In genomic region chr17:17650959-17651358, GRCh38 we compare ENCODE assay signal across 25 cellular contexts. TPM values are rescaled to one million over a fixed set of nuclear protein-coding genes. Genes with fewer than 3 reads are reported as not detected.
A peak's percentile ranks its signal among the peaks of the same experiment; 100 is the strongest.
DNase-seq lines count a peak whose midpoint lies in the region; ATAC-seq, FAIRE-seq and TF ChIP-seq lines count a peak whose summit lies in the region.
"Had no signal": no experiment of that assay in that cellular context is flagged by ENCODE, and none has a peak within 500 bp of the region (broad histone marks: within the 10 kb centered on the region; RNA-seq: fewer than 3 reads in every experiment).

No MANE protein-coding gene starts in this region.

- ATAC-seq in HepG2 (no peak), right lobe of liver (no peak), WTC11 (no peak)

- no peak overlapping the region for H3K4me2 ChIP-seq in HepG2 (ENCODE audit: low read depth, low read length)
- H3K4me2 ChIP-seq: BLaER1 treated with 17β-estradiol and CSF1 and Interleukin-3, amounts not matched to agents 10 nM and 100 nM had no signal

- FAIRE-seq in HepG2 (lab: Jason Lieb, UNC), result no peak
- FAIRE-seq in urothelium cell line (lab: Jason Lieb, UNC), result peak; percentile 30
- FAIRE-seq: A204.1, G401.6, GM12892, H1 had no signal

- TF ChIP-seq EP300 in HepG2 (IDR thresholded peaks at IDR 0.05; ENCODE audit: low read depth in 2 of 2, low read length in 2 of 2) (no peak), HepG2 (CRISPR knock-in tag; IDR thresholded peaks at IDR 0.05; ENCODE audit: borderline replicate concordance) (no peak)

- no peaks in the 10 kb centered on the region for H3K9me3 ChIP-seq in HepG2 (ENCODE audit: low read length)
- H3K9me3 ChIP-seq in right lobe of liver, result no peaks in the 10 kb centered on the region
- H3K9me3 ChIP-seq: BE2C had no signal

- no peaks in the 10 kb centered on the region for H3K36me3 Mint-ChIP-seq in WTC11
- H3K36me3 Mint-ChIP-seq: CD14-positive monocyte had no signal

- no peak overlapping the region for H2AFZ ChIP-seq in HepG2 (ENCODE audit: low read length)
- H2AFZ ChIP-seq: GM23248 had no signal

- no peaks in the 10 kb centered on the region for H4K20me1 ChIP-seq in HepG2 (ENCODE audit: insufficient read depth, low read length)
- H4K20me1 ChIP-seq: BLaER1 treated with 17β-estradiol and CSF1 and Interleukin-3, amounts not matched to agents 10 nM and 100 nM had no signal

- no peak overlapping the region for H3K27ac Mint-ChIP-seq in WTC11
- H3K27ac Mint-ChIP-seq: CD4-positive, alpha-beta T cell; CD8-positive, alpha-beta memory T cell had no signal

- H3K4me3 Mint-ChIP-seq in WTC11, result no peak overlapping the region
- H3K4me3 Mint-ChIP-seq: CD14-positive monocyte; CD4-positive, alpha-beta T cell; CD8-positive, alpha-beta memory T cell had no signal

- H3K27me3 ChIP-seq in HepG2 (ENCODE audit: control insufficient read depth in 1 of 2, insufficient read depth in 2 of 2, low read length in 2 of 2), result peaks cover 2 to 24% of the 10 kb centered on the region in 2 experiments; a peak in 2 of 5 replicates
- H3K27me3 ChIP-seq in right lobe of liver, result no peaks in the 10 kb centered on the region
- H3K27me3 ChIP-seq: BE2C; BLaER1 treated with 17β-estradiol and CSF1 and Interleukin-3, amounts not matched to agents 10 nM and 100 nM had no signal

- H3K9ac ChIP-seq in HepG2 (ENCODE audit: insufficient read depth, low read depth, low read length), result no peak overlapping the region
- H3K9ac ChIP-seq: BLaER1 treated with 17β-estradiol and CSF1 and Interleukin-3, amounts not matched to agents 10 nM and 100 nM; GM23248 had no signal

- H3K36me3 ChIP-seq in HepG2 (replicated peaks in 1 of 2; ENCODE audit: control insufficient read depth in 1 of 2, insufficient read depth in 2 of 2, low read length in 2 of 2), result no peaks in the 10 kb centered on the region
- no peaks in the 10 kb centered on the region for H3K36me3 ChIP-seq in right lobe of liver
- H3K36me3 ChIP-seq: BE2C; BLaER1 treated with 17β-estradiol and CSF1 and Interleukin-3, amounts not matched to agents 10 nM and 100 nM had no signal

- H3K27me3 Mint-ChIP-seq in WTC11 (ENCODE audit: low read depth), result peaks cover 15% of the 10 kb centered on the region

- no peaks in the 10 kb centered on the region for H3K4me1 Mint-ChIP-seq in WTC11
- H3K4me1 Mint-ChIP-seq: CD14-positive monocyte; CD8-positive, alpha-beta memory T cell had no signal

- CTCF ChIA-PET in HepG2 (lab: Yijun Ruan, JAX; ENCODE audit: low intra/inter-chr PET ratio, low total read pairs) (no interaction called here), WTC11 (lab: Charles Lee) (no interaction called here)

- 56% methylated on average over 1 of the region's 1 CpG for WGBS in HepG2 (ENCODE audit: low lambda C conversion rate)
- 86% methylated on average over 1 of the region's 1 CpG for WGBS in right lobe of liver (ENCODE audit: insufficient coverage, low coverage, low lambda C conversion rate, missing lambda C conversion rate)

- no peak overlapping the region for H3K27ac ChIP-seq in HepG2 (ENCODE audit: extremely low read length, insufficient read depth, low read length)
- H3K27ac ChIP-seq in right lobe of liver, result no peak overlapping the region
- H3K27ac ChIP-seq: 22Rv1; BLaER1 treated with 17β-estradiol and CSF1 and Interleukin-3, amounts not matched to agents 10 nM and 100 nM; GM23248 had no signal

- in situ Hi-C loops in HepG2 (cut with HindIII; ENCODE audit: extremely low pct_ligation_motif_present, low pct_unique_long_range_greater_than_20kb), result no loop called here

- TF ChIP-seq CTCF in HepG2 (CRISPR knock-in tag; IDR thresholded peaks at IDR 0.05) (no peak), right lobe of liver (IDR thresholded peaks at IDR 0.05) (no peak), WTC11 (IDR thresholded peaks at IDR 0.05) (no peak)

- H3K9me3 Mint-ChIP-seq in WTC11, result peaks cover 19% of the 10 kb centered on the region

- no peaks in the 10 kb centered on the region for H3K79me2 ChIP-seq in HepG2 (ENCODE audit: insufficient read depth, low read length)

- intact Hi-C loops in HepG2 (cut with micrococcal nuclease; ENCODE audit: unreplicated experiment), result no loop called here
- intact Hi-C loops in right lobe of liver (cut with DNase I), result no loop called here

- H3K4me3 ChIP-seq in HepG2 (replicated peaks in 1 of 3; ENCODE audit: insufficient read depth in 1 of 3, low read depth in 2 of 3, low read length in 3 of 3), result no peak overlapping the region
- no peak overlapping the region for H3K4me3 ChIP-seq in right lobe of liver
- H3K4me3 ChIP-seq: BLaER1 treated with 17β-estradiol and CSF1 and Interleukin-3, amounts not matched to agents 10 nM and 100 nM; GM23248 had no signal

- TF ChIP-seq RAD21 in HepG2 (CRISPR knock-in tag; IDR thresholded peaks at IDR 0.05), result no peak

- POLR2A ChIA-PET in HepG2 (lab: Yijun Ruan, JAX), result no interaction called here
- POLR2A ChIA-PET in WTC11 (lab: Charles Lee), result no interaction called here

- H3K4me1 ChIP-seq in HepG2 (ENCODE audit: insufficient read depth, low read length), result peaks cover 26% of the 10 kb centered on the region
- H3K4me1 ChIP-seq in right lobe of liver, result no peaks in the 10 kb centered on the region
- H3K4me1 ChIP-seq: BE2C; BLaER1 treated with 17β-estradiol and CSF1 and Interleukin-3, amounts not matched to agents 10 nM and 100 nM had no signal

- TF ChIP-seq POLR2A in HepG2 (IDR thresholded peaks at IDR 0.05; ENCODE audit: insufficient read depth in 1 of 2, low read depth in 2 of 2, low read length in 2 of 2), result no peak
- no peak for TF ChIP-seq POLR2A in right lobe of liver (IDR thresholded peaks at IDR 0.05)

- DNase-seq in HepG2 (ENCODE audit: low spot score), result no peak
- no peak for DNase-seq in right lobe of liver
- no peak for DNase-seq in WTC11 (ENCODE audit: low spot score)
- no peak for DNase-seq in urothelium cell line (ENCODE audit: low spot score)
- no peak for DNase-seq in D341Med (ENCODE audit: low spot score)
- DNase-seq in activated T-cell treated with anti-CD3 and anti-CD28 coated beads, Interleukin-2, amount 50 U/mL, for 1 hour, result no peak
- DNase-seq: ACHN; AML-193; BE2C; Calu3; CD4-positive, alpha-beta T cell; CD8-positive, alpha-beta memory T cell; COR-L47; DMS153; DND-41; GM23248; H7; HCEC 1CT had no signal

- no TSS peak for BruUV-seq in HepG2 (replicated peaks; lab: Mats Ljungman, UMichigan)

TF ChIP-seq in HepG2, 621 proteins besides CTCF, POLR2A, EP300 and RAD21 (continues in another document):
- TF ChIP-seq ZNF317 (CRISPR knock-in tag; IDR thresholded peaks at IDR 0.05), result peak; percentile 96

TF ChIP-seq in WTC11, 78 proteins besides CTCF, POLR2A, EP300 and RAD21 (continues in another document):
- TF ChIP-seq MXD4 (CRISPR knock-in tag; IDR thresholded peaks at IDR 0.05; ENCODE audit: borderline replicate concordance), result no peak

RNA-seq across cellular contexts. Expression of gene RAI1, which starts 30.3 kb away (rescaled TPM):
- 5.1 and 5.2 TPM in 2 replicates for total RNA-seq in HepG2 (2016; rRNA removed; fragmentation: Illumina TruSeq; extraction: Trizol)
- total RNA-seq in HepG2 (2016; cell fraction: cytosol; rRNA removed; fragmentation: Illumina TruSeq; extraction: Trizol; ENCODE audit: low read depth), result 2.6 and 3.4 TPM in 2 replicates
- total RNA-seq in HepG2 (2016; cell fraction: insoluble cytoplasmic fraction; rRNA removed; fragmentation: Illumina TruSeq; extraction: Trizol), result 5.2 and 5.4 TPM in 2 replicates
- total RNA-seq in HepG2 (2016; cell fraction: membrane; rRNA removed; fragmentation: Illumina TruSeq; extraction: Trizol), result 4.3 and 5.6 TPM in 2 replicates
- 7.2 and 9.2 TPM in 2 replicates for total RNA-seq in HepG2 (2016; cell fraction: nucleus; rRNA removed; fragmentation: Illumina TruSeq; extraction: Trizol)
- polyA plus RNA-seq in HepG2 (2011; rRNA removed), result 3.4 and 3.9 TPM in 2 replicates
- polyA plus RNA-seq in HepG2 (2011; cell fraction: cytosol; rRNA removed), result 1.9 and 2.7 TPM in 2 replicates
- 15.5 and 22.7 TPM in 2 replicates for polyA plus RNA-seq in HepG2 (2011; cell fraction: nucleus; rRNA removed)
- polyA plus RNA-seq in HepG2 (2012), result 6.0 and 9.1 TPM in 2 replicates
- 3.8 and 4.7 TPM in 2 replicates for polyA plus RNA-seq in HepG2 (2016; cell fraction: cytosol; fragmentation: Illumina TruSeq; extraction: Trizol; ENCODE audit: low read depth)
- polyA plus RNA-seq in HepG2 (2016; cell fraction: insoluble cytoplasmic fraction; fragmentation: Illumina TruSeq; extraction: Trizol; ENCODE audit: low read depth), result 8.3 and 10.1 TPM in 2 replicates
- polyA plus RNA-seq in HepG2 (2016; cell fraction: membrane; fragmentation: Illumina TruSeq; extraction: Trizol; ENCODE audit: low read depth), result 5.1 and 5.2 TPM in 2 replicates
- polyA plus RNA-seq in HepG2 (2016; cell fraction: nucleus; fragmentation: Illumina TruSeq; extraction: Trizol; ENCODE audit: insufficient read depth, low read depth), result 24.6 and 26.3 TPM in 2 replicates
- polyA minus RNA-seq in HepG2 (2011; rRNA and poly(A)+ RNA removed; ENCODE audit: low replicate concordance), result 7.4 and 12.2 TPM in 2 replicates
- polyA minus RNA-seq in HepG2 (2011; cell fraction: cytosol; rRNA and poly(A)+ RNA removed), result 6.2 and 6.7 TPM in 2 replicates
- polyA minus RNA-seq in HepG2 (2011; cell fraction: nucleus; rRNA and poly(A)+ RNA removed), result 9.0 and 12.1 TPM in 2 replicates
- 10 to 100 TPM in 2 of 6 experiments, 1 to 10 TPM in 4; 6.1 to 14.5 (median 8.4) TPM for total RNA-seq in right lobe of liver
- total RNA-seq in WTC11 (2021), result 7.3 to 12.7 TPM (median 8.1 TPM) in 3 replicates

RNA-seq across cellular contexts. Expression of gene PEMT, which starts 59.5 kb away (rescaled TPM):
- total RNA-seq in HepG2 (2016; rRNA removed; fragmentation: Illumina TruSeq; extraction: Trizol), result 16.4 and 31.7 TPM in 2 replicates
- total RNA-seq in HepG2 (2016; cell fraction: cytosol; rRNA removed; fragmentation: Illumina TruSeq; extraction: Trizol; ENCODE audit: low read depth), result 38.2 and 45.8 TPM in 2 replicates
- total RNA-seq in HepG2 (2016; cell fraction: insoluble cytoplasmic fraction; rRNA removed; fragmentation: Illumina TruSeq; extraction: Trizol), result 16.3 and 32.5 TPM in 2 replicates
- 31.0 and 42.8 TPM in 2 replicates for total RNA-seq in HepG2 (2016; cell fraction: membrane; rRNA removed; fragmentation: Illumina TruSeq; extraction: Trizol)
- 15.8 and 21.7 TPM in 2 replicates for total RNA-seq in HepG2 (2016; cell fraction: nucleus; rRNA removed; fragmentation: Illumina TruSeq; extraction: Trizol)
- polyA plus RNA-seq in HepG2 (2011; rRNA removed), result 43.6 and 61.4 TPM in 2 replicates
- 54.3 and 73.8 TPM in 2 replicates for polyA plus RNA-seq in HepG2 (2011; cell fraction: cytosol; rRNA removed)
- 36.9 and 41.0 TPM in 2 replicates for polyA plus RNA-seq in HepG2 (2011; cell fraction: nucleus; rRNA removed)
- 38.0 and 42.3 TPM in 2 replicates for polyA plus RNA-seq in HepG2 (2012)
- polyA plus RNA-seq in HepG2 (2016; cell fraction: cytosol; fragmentation: Illumina TruSeq; extraction: Trizol; ENCODE audit: low read depth), result 46.1 and 58.0 TPM in 2 replicates
- 24.1 and 25.5 TPM in 2 replicates for polyA plus RNA-seq in HepG2 (2016; cell fraction: insoluble cytoplasmic fraction; fragmentation: Illumina TruSeq; extraction: Trizol; ENCODE audit: low read depth)
- polyA plus RNA-seq in HepG2 (2016; cell fraction: membrane; fragmentation: Illumina TruSeq; extraction: Trizol; ENCODE audit: low read depth), result 38.1 and 45.2 TPM in 2 replicates
- 39.8 and 40.0 TPM in 2 replicates for polyA plus RNA-seq in HepG2 (2016; cell fraction: nucleus; fragmentation: Illumina TruSeq; extraction: Trizol; ENCODE audit: insufficient read depth, low read depth)
- polyA minus RNA-seq in HepG2 (2011; rRNA and poly(A)+ RNA removed; ENCODE audit: low replicate concordance), result 51.2 and 54.0 TPM in 2 replicates
- polyA minus RNA-seq in HepG2 (2011; cell fraction: cytosol; rRNA and poly(A)+ RNA removed), result 20.3 and 22.0 TPM in 2 replicates
- 6.6 and 8.5 TPM in 2 replicates for polyA minus RNA-seq in HepG2 (2011; cell fraction: nucleus; rRNA and poly(A)+ RNA removed)
- 100 to 1,000 TPM in 5 of 6 experiments, 10 to 100 TPM in 1; 92.4 to 184 (median 170) TPM for total RNA-seq in right lobe of liver
- 51.9 to 54.6 TPM (median 53.1 TPM) in 3 replicates for total RNA-seq in WTC11 (2021)

Comparison
In these comparisons a context has a peak if more than half of its experiments do, and no peak if none do; other contexts are left out.
1. Of the 50 proteins assayed by ChIP-seq in both HepG2 and WTC11: peak only in HepG2: none; only in WTC11: none; in both: ZNF317; in neither: 49.